Comparison of ENCODE assay signal across 23 cellular contexts in the genomic region with DNA sequence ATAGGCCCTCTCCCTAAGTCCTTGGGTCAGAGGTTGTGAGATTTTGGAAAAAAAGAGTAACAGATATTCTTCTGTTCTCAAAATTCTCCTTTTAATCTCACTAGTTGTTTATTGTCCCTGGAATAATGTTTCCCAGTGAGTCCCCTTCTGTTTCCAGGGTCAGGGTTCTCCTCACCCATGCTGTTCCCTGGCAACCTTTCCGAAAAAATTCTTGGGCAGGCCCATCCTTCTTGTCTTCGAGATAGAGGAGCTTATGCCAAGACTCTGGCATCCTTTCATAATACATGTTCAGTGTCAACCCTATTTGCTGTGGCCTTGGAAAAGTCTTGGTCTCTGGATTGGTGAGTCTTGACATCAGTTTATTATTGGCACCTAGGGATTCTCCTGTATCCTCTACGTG.
A peak's percentile ranks its signal among the peaks of the same experiment; 100 is the strongest.
DNase-seq lines count a peak whose midpoint lies in the region; ATAC-seq and TF ChIP-seq lines count a peak whose summit lies in the region.
"Had no signal": no experiment of that assay in that cellular context is flagged by ENCODE, and none has a peak within 500 bp of the region (broad histone marks: within the 10 kb centered on the region; RNA-seq: fewer than 3 reads in every experiment).

No MANE protein-coding gene starts in this region.

- H3K27ac Mint-ChIP-seq in MCF 10A (ENCODE audit: low read depth, unreplicated experiment): peak overlapping the region; percentile 63
- H3K27ac Mint-ChIP-seq in activated CD4-positive, alpha-beta T cell treated with anti-CD3 and anti-CD28 coated beads, Interleukin-2, amount 10 ng/mL, durations not matched to agents 7 days and 5 days: no peak overlapping the region
- H3K27ac Mint-ChIP-seq: CD8-positive, alpha-beta memory T cell had no signal

- H3K9me3 Mint-ChIP-seq in MCF 10A (ENCODE audit: unreplicated experiment): no peaks in the 10 kb centered on the region
- H3K9me3 Mint-ChIP-seq in activated CD4-positive, alpha-beta T cell treated with anti-CD3 and anti-CD28 coated beads, Interleukin-2, amount 10 ng/mL, durations not matched to agents 7 days and 5 days: no peaks in the 10 kb centered on the region
- H3K9me3 Mint-ChIP-seq: CD8-positive, alpha-beta memory T cell had no signal

- no peak overlapping the region for H3K4ac ChIP-seq in mesendoderm (ENCODE audit: low read depth, low read length)

- H3K36me3 Mint-ChIP-seq in MCF 10A (ENCODE audit: insufficient read depth, unreplicated experiment): no peaks in the 10 kb centered on the region
- H3K36me3 Mint-ChIP-seq in activated CD4-positive, alpha-beta T cell treated with anti-CD3 and anti-CD28 coated beads, Interleukin-2, amount 10 ng/mL, durations not matched to agents 7 days and 5 days (ENCODE audit: low read depth): no peaks in the 10 kb centered on the region
- H3K36me3 Mint-ChIP-seq: CD8-positive, alpha-beta memory T cell had no signal

- no peak overlapping the region for H2BK120ac ChIP-seq in mesendoderm (ENCODE audit: low read depth, low read length)

- H3K27ac ChIP-seq in breast epithelium: no peak overlapping the region
- H3K27ac ChIP-seq in mesendoderm (ENCODE audit: low read depth, low read length): no peak overlapping the region
- H3K27ac ChIP-seq: C4-2B, SJCRH30 had no signal

- no peaks in the 10 kb centered on the region for H3K27me3 Mint-ChIP-seq in MCF 10A (ENCODE audit: insufficient read depth, unreplicated experiment)
- no peaks in the 10 kb centered on the region for H3K27me3 Mint-ChIP-seq in activated CD4-positive, alpha-beta T cell treated with anti-CD3 and anti-CD28 coated beads, Interleukin-2, amount 10 ng/mL, durations not matched to agents 7 days and 5 days
- H3K27me3 Mint-ChIP-seq: CD8-positive, alpha-beta memory T cell had no signal

- H3K36me3 ChIP-seq in breast epithelium (no peaks in the 10 kb centered on the region), mesendoderm (ENCODE audit: control insufficient read depth, insufficient read depth, low read length) (no peaks in the 10 kb centered on the region)
- H3K36me3 ChIP-seq: SJCRH30 had no signal

- BruUV-seq in MCF 10A (replicated peaks; lab: Mats Ljungman, UMichigan): no TSS peak

- no peak overlapping the region for H2BK15ac ChIP-seq in mesendoderm (replicated peaks; ENCODE audit: low read depth)

- DNase-seq in MCF 10A (ENCODE audit: unreplicated experiment): no peak
- no peak for DNase-seq in breast epithelium (ENCODE audit: low spot score in 2 of 2)
- DNase-seq in cerebellum (ENCODE audit: low spot score): peak; percentile 43
- no peak for DNase-seq in mesendoderm
- DNase-seq in stimulated activated naive CD8-positive, alpha-beta T cell treated with anti-CD3 and anti-CD28 coated beads, Interleukin-15, Interleukin-2, amounts not matched to agents 100 U/mL and 50 U/mL, for 24 hours: no peak
- DNase-seq in NCI-H1105 treated with DMSO at 0.1 percent for 48 hours (lab: John Stamatoyannopoulos, UW): no peak
- no peak for DNase-seq in activated CD4-positive, alpha-beta T cell treated with anti-CD3 and anti-CD28 coated beads, Interleukin-2, amount 10 ng/mL, durations not matched to agents 7 days and 5 days
- DNase-seq: Calu3; CD8-positive, alpha-beta memory T cell; DMS153; GF-D8; MM.1S; NCI-H1048; NCI-H1436; NCI-H187 treated with DMSO at 0.1 percent for 48 hours; NCI-H2107; NCI-H345; NCI-H774; NK-92 treated with Interleukin-12 subunit alpha and Interleukin-12 subunit beta, amount 100 ng/mL, for 24 hours had no signal

- no peak overlapping the region for H3K23ac ChIP-seq in mesendoderm (ENCODE audit: low read length)

- no peak overlapping the region for H3K4me3 Mint-ChIP-seq in MCF 10A (ENCODE audit: unreplicated experiment)
- no peak overlapping the region for H3K4me3 Mint-ChIP-seq in activated CD4-positive, alpha-beta T cell treated with anti-CD3 and anti-CD28 coated beads, Interleukin-2, amount 10 ng/mL, durations not matched to agents 7 days and 5 days
- H3K4me3 Mint-ChIP-seq: CD8-positive, alpha-beta memory T cell had no signal

- H3K56ac ChIP-seq in mesendoderm (ENCODE audit: low read length): no peak overlapping the region

- no peak overlapping the region for H2AK5ac ChIP-seq in mesendoderm (ENCODE audit: low read length)

- H3K4me1 Mint-ChIP-seq in MCF 10A (ENCODE audit: insufficient read depth, unreplicated experiment): peaks cover 56% of the 10 kb centered on the region
- H3K4me1 Mint-ChIP-seq in activated CD4-positive, alpha-beta T cell treated with anti-CD3 and anti-CD28 coated beads, Interleukin-2, amount 10 ng/mL, durations not matched to agents 7 days and 5 days: no peaks in the 10 kb centered on the region
- H3K4me1 Mint-ChIP-seq: CD8-positive, alpha-beta memory T cell had no signal

- no peak overlapping the region for H4K5ac ChIP-seq in mesendoderm (ENCODE audit: low read length)

- POLR2A ChIA-PET in MCF 10A (lab: Yijun Ruan, JAX): no interaction called here
- POLR2A ChIA-PET in activated CD4-positive, alpha-beta T cell treated with anti-CD3 and anti-CD28 coated beads, Interleukin-2, amount 10 ng/mL, durations not matched to agents 7 days and 5 days (lab: Charles Lee): no interaction called here

- no peak for ATAC-seq in stimulated activated naive CD8-positive, alpha-beta T cell treated with anti-CD3 and anti-CD28 coated beads, Interleukin-15, Interleukin-2, amounts not matched to agents 100 U/mL and 50 U/mL, for 24 hours
- no peak for ATAC-seq in HG02798 (IDR thresholded peaks at IDR 0.05; ENCODE audit: poor library complexity, unreplicated experiment)
- ATAC-seq: Panc1 had no signal

- CTCF ChIA-PET in MCF 10A (lab: Yijun Ruan, JAX): no interaction called here
- CTCF ChIA-PET in activated CD4-positive, alpha-beta T cell treated with anti-CD3 and anti-CD28 coated beads, Interleukin-2, amount 10 ng/mL, durations not matched to agents 7 days and 5 days (lab: Charles Lee): no interaction called here

- H3K79me1 ChIP-seq in mesendoderm (ENCODE audit: low read length): no peaks in the 10 kb centered on the region

- TF ChIP-seq POLR2A in breast epithelium (IDR thresholded peaks at IDR 0.05): no peak

- intact Hi-C loops in MCF 10A (cut with micrococcal nuclease): no loop called here
- intact Hi-C loops in breast epithelium (cut with DNase I; ENCODE audit: low total_unique reads): no loop called here

- H3K27me3 ChIP-seq in breast epithelium (no peaks in the 10 kb centered on the region), mesendoderm (ENCODE audit: insufficient read depth, low read length, poor library complexity) (no peaks in the 10 kb centered on the region)
- H3K27me3 ChIP-seq: SJCRH30 had no signal

- no peaks in the 10 kb centered on the region for H3K4me1 ChIP-seq in breast epithelium
- no peaks in the 10 kb centered on the region for H3K4me1 ChIP-seq in mesendoderm (ENCODE audit: control insufficient read depth, low read depth, low read length)

- H3K9me3 ChIP-seq in breast epithelium: no peaks in the 10 kb centered on the region
- H3K9me3 ChIP-seq: SJCRH30 had no signal

- H3K79me2 ChIP-seq in mesendoderm (ENCODE audit: control insufficient read depth, insufficient read depth, low read length): no peaks in the 10 kb centered on the region

- no CpG with 5 or more reads among the region's 3 CpGs for WGBS in mesendoderm (ENCODE audit: extremely low coverage, insufficient coverage, low lambda C conversion rate)

- no peak overlapping the region for H3K9ac ChIP-seq in mesendoderm (ENCODE audit: low read length)

- H3K18ac ChIP-seq in mesendoderm (ENCODE audit: low read length): peak overlapping the region; percentile 28

- no peak overlapping the region for H2BK5ac ChIP-seq in mesendoderm (ENCODE audit: low read length)

- H3K4me3 ChIP-seq in breast epithelium (no peak overlapping the region), mesendoderm (ENCODE audit: low read length) (no peak overlapping the region)
- H3K4me3 ChIP-seq: SJCRH30 had no signal

- no peak overlapping the region for H4K8ac ChIP-seq in mesendoderm (ENCODE audit: low read depth, low read length)

- H3K4me2 ChIP-seq in mesendoderm (ENCODE audit: low read length): no peak overlapping the region

- TF ChIP-seq CTCF in MCF 10A (IDR thresholded peaks at IDR 0.05; ENCODE audit: unreplicated experiment) (no peak), breast epithelium (IDR thresholded peaks at IDR 0.05) (no peak)
